2 cellular contexts compared by ENCODE assay signal in the genomic region with DNA sequence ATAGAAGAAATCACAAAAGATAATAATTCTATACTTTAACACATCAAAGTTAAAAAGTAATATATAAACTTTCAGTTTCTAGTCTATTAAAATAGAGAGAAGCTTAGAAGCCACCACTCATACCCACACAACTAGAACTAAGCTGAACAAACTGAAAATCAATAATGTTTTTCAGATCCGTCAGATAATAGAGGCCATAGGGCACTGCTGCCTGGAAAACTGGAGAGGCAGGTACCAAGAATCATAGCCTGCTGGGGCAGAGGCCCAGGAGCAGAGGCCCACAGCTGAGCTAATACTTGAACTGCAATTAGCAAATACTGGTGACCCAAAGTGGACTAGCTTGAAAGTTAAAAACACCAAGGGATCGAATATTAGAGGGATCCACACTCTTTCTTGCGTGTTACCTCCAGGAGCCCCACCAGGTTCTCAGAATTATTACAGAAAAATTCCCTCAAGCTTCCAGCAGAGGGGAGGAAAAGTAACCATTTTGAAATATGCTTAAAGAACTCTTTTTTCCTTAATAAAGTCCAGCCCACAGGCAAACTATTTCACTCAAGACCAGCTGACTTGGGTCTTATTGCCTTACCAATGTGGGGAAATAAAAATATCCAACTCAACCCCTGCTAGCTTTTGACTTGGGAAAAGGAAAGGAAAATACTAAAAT.
TF ChIP-seq lines count a peak whose summit lies in the region.

No MANE protein-coding gene starts in this region.

TF ChIP-seq in GM12878, 131 proteins besides CTCF, POLR2A, EP300 and RAD21:
- TF ChIP-seq, protein P1, sequence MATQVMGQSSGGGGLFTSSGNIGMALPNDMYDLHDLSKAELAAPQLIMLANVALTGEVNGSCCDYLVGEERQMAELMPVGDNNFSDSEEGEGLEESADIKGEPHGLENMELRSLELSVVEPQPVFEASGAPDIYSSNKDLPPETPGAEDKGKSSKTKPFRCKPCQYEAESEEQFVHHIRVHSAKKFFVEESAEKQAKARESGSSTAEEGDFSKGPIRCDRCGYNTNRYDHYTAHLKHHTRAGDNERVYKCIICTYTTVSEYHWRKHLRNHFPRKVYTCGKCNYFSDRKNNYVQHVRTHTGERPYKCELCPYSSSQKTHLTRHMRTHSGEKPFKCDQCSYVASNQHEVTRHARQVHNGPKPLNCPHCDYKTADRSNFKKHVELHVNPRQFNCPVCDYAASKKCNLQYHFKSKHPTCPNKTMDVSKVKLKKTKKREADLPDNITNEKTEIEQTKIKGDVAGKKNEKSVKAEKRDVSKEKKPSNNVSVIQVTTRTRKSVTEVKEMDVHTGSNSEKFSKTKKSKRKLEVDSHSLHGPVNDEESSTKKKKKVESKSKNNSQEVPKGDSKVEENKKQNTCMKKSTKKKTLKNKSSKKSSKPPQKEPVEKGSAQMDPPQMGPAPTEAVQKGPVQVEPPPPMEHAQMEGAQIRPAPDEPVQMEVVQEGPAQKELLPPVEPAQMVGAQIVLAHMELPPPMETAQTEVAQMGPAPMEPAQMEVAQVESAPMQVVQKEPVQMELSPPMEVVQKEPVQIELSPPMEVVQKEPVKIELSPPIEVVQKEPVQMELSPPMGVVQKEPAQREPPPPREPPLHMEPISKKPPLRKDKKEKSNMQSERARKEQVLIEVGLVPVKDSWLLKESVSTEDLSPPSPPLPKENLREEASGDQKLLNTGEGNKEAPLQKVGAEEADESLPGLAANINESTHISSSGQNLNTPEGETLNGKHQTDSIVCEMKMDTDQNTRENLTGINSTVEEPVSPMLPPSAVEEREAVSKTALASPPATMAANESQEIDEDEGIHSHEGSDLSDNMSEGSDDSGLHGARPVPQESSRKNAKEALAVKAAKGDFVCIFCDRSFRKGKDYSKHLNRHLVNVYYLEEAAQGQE (IDR thresholded peaks at IDR 0.05; ENCODE audit: low read depth, low read length): no peak
- no peak for TF ChIP-seq SPI1 (IDR thresholded peaks at IDR 0.05; ENCODE audit: borderline replicate concordance, insufficient read depth, low read depth, low read length)
- TF ChIP-seq RUNX3 (IDR thresholded peaks at IDR 0.05; ENCODE audit: low read length): no peak
- TF ChIP-seq PAX8 (IDR thresholded peaks at IDR 0.05): no peak

TF ChIP-seq in liver, 16 proteins besides CTCF, POLR2A, EP300 and RAD21 (continued from another document):
- TF ChIP-seq, protein P1 (IDR thresholded peaks at IDR 0.05): peak; percentile 60
- peak; percentile 86 to 89 for TF ChIP-seq HNF4A (conservative IDR thresholded peaks at IDR 0.05)
- TF ChIP-seq HNF4G (IDR thresholded peaks at IDR 0.05): peak; percentile 59
- TF ChIP-seq EGR1 (IDR thresholded peaks at IDR 0.05; ENCODE audit: low read depth in 2 of 2): peak in 1 of 2 donors; percentile 36
- TF ChIP-seq, protein P2, sequence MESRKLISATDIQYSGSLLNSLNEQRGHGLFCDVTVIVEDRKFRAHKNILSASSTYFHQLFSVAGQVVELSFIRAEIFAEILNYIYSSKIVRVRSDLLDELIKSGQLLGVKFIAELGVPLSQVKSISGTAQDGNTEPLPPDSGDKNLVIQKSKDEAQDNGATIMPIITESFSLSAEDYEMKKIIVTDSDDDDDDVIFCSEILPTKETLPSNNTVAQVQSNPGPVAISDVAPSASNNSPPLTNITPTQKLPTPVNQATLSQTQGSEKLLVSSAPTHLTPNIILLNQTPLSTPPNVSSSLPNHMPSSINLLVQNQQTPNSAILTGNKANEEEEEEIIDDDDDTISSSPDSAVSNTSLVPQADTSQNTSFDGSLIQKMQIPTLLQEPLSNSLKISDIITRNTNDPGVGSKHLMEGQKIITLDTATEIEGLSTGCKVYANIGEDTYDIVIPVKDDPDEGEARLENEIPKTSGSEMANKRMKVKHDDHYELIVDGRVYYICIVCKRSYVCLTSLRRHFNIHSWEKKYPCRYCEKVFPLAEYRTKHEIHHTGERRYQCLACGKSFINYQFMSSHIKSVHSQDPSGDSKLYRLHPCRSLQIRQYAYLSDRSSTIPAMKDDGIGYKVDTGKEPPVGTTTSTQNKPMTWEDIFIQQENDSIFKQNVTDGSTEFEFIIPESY (IDR thresholded peaks at IDR 0.05): peak; percentile 85
- peak; percentile 45 to 81 for TF ChIP-seq JUND (IDR thresholded peaks at IDR 0.05)
- TF ChIP-seq YY1 (IDR thresholded peaks at IDR 0.05): peak; percentile 86
- TF ChIP-seq GABPA (IDR thresholded peaks at IDR 0.05 in 1 of 2, conservative IDR thresholded peaks at IDR 0.05 in 1 of 2): no peak
- peak; percentile 48 for TF ChIP-seq FOXA1 (IDR thresholded peaks at IDR 0.05)
- TF ChIP-seq TAF1 (conservative IDR thresholded peaks at IDR 0.05): no peak
- TF ChIP-seq SP1 (IDR thresholded peaks at IDR 0.05): peak; percentile 81
- TF ChIP-seq RXRA (IDR thresholded peaks at IDR 0.05): peak; percentile 87
- TF ChIP-seq, protein P3, sequence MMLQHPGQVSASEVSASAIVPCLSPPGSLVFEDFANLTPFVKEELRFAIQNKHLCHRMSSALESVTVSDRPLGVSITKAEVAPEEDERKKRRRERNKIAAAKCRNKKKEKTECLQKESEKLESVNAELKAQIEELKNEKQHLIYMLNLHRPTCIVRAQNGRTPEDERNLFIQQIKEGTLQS (IDR thresholded peaks at IDR 0.05): peak; percentile 36
- peak; percentile 41 for TF ChIP-seq FOXA2 (IDR thresholded peaks at IDR 0.05)
- peak; percentile 83 for TF ChIP-seq NR2F2 (IDR thresholded peaks at IDR 0.05)
